In genomic region chr11:21511835-21512440, GRCh38 we compare ENCODE assay signal across 10 cellular contexts.
DNase-seq lines count a peak whose midpoint lies in the region; ATAC-seq lines count a peak whose summit lies in the region.
"Had no signal": no experiment of that assay in that cellular context is flagged by ENCODE, and none has a peak within 500 bp of the region (broad histone marks: within the 10 kb centered on the region; RNA-seq: fewer than 3 reads in every experiment).

No MANE protein-coding gene starts in this region.

- H3K36me3 Mint-ChIP-seq in activated T-cell treated with anti-CD3 and anti-CD28 coated beads, Interleukin-2, amount 50 U/mL, for 72 hours (ENCODE audit: insufficient read depth in 2 of 2), result no peaks in the 10 kb centered on the region
- H3K36me3 Mint-ChIP-seq: naive thymus-derived CD8-positive, alpha-beta T cell; T-cell had no signal

- ATAC-seq in HG03342 (IDR thresholded peaks at IDR 0.05; ENCODE audit: unreplicated experiment), result peak; percentile 91
- no peak for ATAC-seq in activated T-cell treated with anti-CD3 and anti-CD28 coated beads, Interleukin-2, amount 50 U/mL, for 72 hours (replicated peaks in 1 of 2)
- ATAC-seq: naive thymus-derived CD8-positive, alpha-beta T cell; T-cell had no signal

- no peaks in the 10 kb centered on the region for H3K27me3 Mint-ChIP-seq in activated T-cell treated with anti-CD3 and anti-CD28 coated beads, Interleukin-2, amount 50 U/mL, for 72 hours (ENCODE audit: low read depth)
- H3K27me3 Mint-ChIP-seq: naive thymus-derived CD8-positive, alpha-beta T cell; T-cell had no signal

- H3K4me1 Mint-ChIP-seq in activated T-cell treated with anti-CD3 and anti-CD28 coated beads, Interleukin-2, amount 50 U/mL, for 72 hours (ENCODE audit: low read depth), result no peaks in the 10 kb centered on the region
- H3K4me1 Mint-ChIP-seq: naive thymus-derived CD8-positive, alpha-beta T cell; T-cell had no signal

- DNase-seq in DMS53 (lab: John Stamatoyannopoulos, UW) (peak; percentile 92), GM19238 (ENCODE audit: insufficient read length, low spot score) (peak; percentile 10), NCI-H345 treated with DMSO at 0.1 percent for 48 hours (lab: John Stamatoyannopoulos, UW; ENCODE audit: unreplicated experiment) (peak; percentile 35), iPS-NIHi7 (ENCODE audit: extremely low spot score) (peak; percentile 80)
- peak; percentile 8 to 26 for DNase-seq in activated T-cell treated with anti-CD3 and anti-CD28 coated beads, Interleukin-2, amount 50 U/mL, for 72 hours
- peak; percentile 7 for DNase-seq in stimulated activated CD8-positive, alpha-beta memory T cell treated with anti-CD3 and anti-CD28 coated beads, Interleukin-7, amount 100 ng/mL, for 24 hours (ENCODE audit: low read depth)
- no peak for DNase-seq in central memory CD4-positive, alpha-beta T cell

- H3K9me3 Mint-ChIP-seq in activated T-cell treated with anti-CD3 and anti-CD28 coated beads, Interleukin-2, amount 50 U/mL, for 72 hours, result peaks cover 0 to 2% of the 10 kb centered on the region in 2 donors

- no peak overlapping the region for H3K4me3 Mint-ChIP-seq in activated T-cell treated with anti-CD3 and anti-CD28 coated beads, Interleukin-2, amount 50 U/mL, for 72 hours
- H3K4me3 Mint-ChIP-seq: naive thymus-derived CD8-positive, alpha-beta T cell; T-cell had no signal

- no peak overlapping the region for H3K27ac Mint-ChIP-seq in activated T-cell treated with anti-CD3 and anti-CD28 coated beads, Interleukin-2, amount 50 U/mL, for 72 hours
- H3K27ac Mint-ChIP-seq: naive thymus-derived CD8-positive, alpha-beta T cell; T-cell had no signal
